ENCODE assay signal across 8 cellular contexts in the genomic region with DNA sequence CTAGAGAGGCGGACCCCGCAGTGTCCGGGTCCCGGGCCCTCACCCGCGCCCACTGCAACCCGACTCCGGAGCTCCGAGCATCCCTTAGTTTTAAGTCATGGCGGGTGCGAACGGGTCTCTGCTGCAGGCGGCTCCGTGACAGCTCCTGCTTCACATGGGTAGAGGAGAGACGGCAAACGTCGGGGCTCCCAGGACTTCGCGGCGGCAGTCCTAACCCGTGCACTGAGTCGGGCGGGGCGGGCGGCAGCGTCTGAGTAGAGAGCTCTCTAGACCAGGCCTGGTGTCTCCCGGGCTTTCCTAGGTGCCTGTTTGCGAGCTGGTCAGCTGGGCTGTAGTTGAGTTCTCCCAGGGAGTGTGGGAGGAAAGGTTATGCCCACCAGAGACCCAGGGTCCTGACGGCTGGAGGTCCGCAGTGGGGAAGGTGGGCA. TPM values are rescaled to one million over a fixed set of nuclear protein-coding genes. Genes with fewer than 3 reads are reported as not detected.
DNase-seq lines count a peak whose midpoint lies in the region; ATAC-seq and TF ChIP-seq lines count a peak whose summit lies in the region.

No MANE protein-coding gene starts in this region.

- H3K9me3 Mint-ChIP-seq in CD14-positive monocyte = no peaks in the 10 kb centered on the region

- peak overlapping the region; percentile 63 for H3K9ac ChIP-seq in HUES6 (ENCODE audit: low read length)
- peak overlapping the region; percentile 87 for H3K9ac ChIP-seq in mucosa of stomach (ENCODE audit: low read length)

- peak overlapping the region; percentile 38 to 92 (median 82) for H3K27ac Mint-ChIP-seq in CD14-positive monocyte

- TF ChIP-seq CTCF in CD14-positive monocyte (IDR thresholded peaks at IDR 0.05) (no peak), cardiac fibroblast (IDR thresholded peaks at IDR 0.05; ENCODE audit: low read depth, low read length) (no peak)

- peaks cover 26% of the 10 kb centered on the region for H3K4me1 Mint-ChIP-seq in CD14-positive monocyte

- DNase-seq in CD14-positive monocyte (ENCODE audit: low spot score) = no peak
- no peak for DNase-seq in cardiac fibroblast (ENCODE audit: low read depth in 2 of 2)
- no peak for DNase-seq in NCI-H1436 (lab: John Stamatoyannopoulos, UW)
- no peak for DNase-seq in effector CD4-positive, alpha-beta T cell

- H3K36me3 Mint-ChIP-seq in CD14-positive monocyte = peaks cover 31 to 35% of the 10 kb centered on the region in 2 donors

- H3K27ac ChIP-seq in HUES6 (ENCODE audit: low read depth, low read length) = no peak overlapping the region

- H3K4me1 ChIP-seq in HUES6 (ENCODE audit: control insufficient read depth, insufficient read depth, low read length) = peaks cover 7% of the 10 kb centered on the region
- H3K4me1 ChIP-seq in mucosa of stomach (ENCODE audit: control insufficient read depth, insufficient read depth, low read length) = peaks cover 37% of the 10 kb centered on the region

- intact Hi-C loops in CD14-positive monocyte (cut with micrococcal nuclease) = loop anchor here (5.0 kb wide), 4 partner anchors 41 to 266 kb away; a partner anchor contains a TSS

- H3K9me3 ChIP-seq in HUES6 (ENCODE audit: control insufficient read depth, insufficient read depth, low read depth, low read length) (no peaks in the 10 kb centered on the region), mucosa of stomach (ENCODE audit: control insufficient read depth, low read length) (no peaks in the 10 kb centered on the region)

- peaks cover 0 to 2% (median 0%) of the 10 kb centered on the region in 3 donors for H3K27me3 Mint-ChIP-seq in CD14-positive monocyte (ENCODE audit: low read depth in 3 of 3)

- H3K36me3 ChIP-seq in HUES6 (ENCODE audit: control insufficient read depth, insufficient read depth, low read length) (peaks cover 41% of the 10 kb centered on the region), mucosa of stomach (ENCODE audit: control insufficient read depth, insufficient read depth, low read length) (no peaks in the 10 kb centered on the region)

- ATAC-seq in GM19463 (IDR thresholded peaks at IDR 0.05; ENCODE audit: unreplicated experiment) = no peak
- no peak for ATAC-seq in GM18517 (IDR thresholded peaks at IDR 0.05; ENCODE audit: unreplicated experiment)

- peak overlapping the region; percentile 90 to 93 for H3K4me3 Mint-ChIP-seq in CD14-positive monocyte

- H3K4me3 ChIP-seq in HUES6 (ENCODE audit: low read depth, low read length) (peak overlapping the region; percentile 83), cardiac fibroblast (replicated peaks in 1 of 2; ENCODE audit: low read depth in 2 of 2, low read length in 2 of 2) (peak overlapping the region; percentile 80 to 82), mucosa of stomach (ENCODE audit: low read length) (peak overlapping the region; percentile 96)

- no peaks in the 10 kb centered on the region for H3K27me3 ChIP-seq in HUES6 (ENCODE audit: control insufficient read depth, insufficient read depth, low read length)
- H3K27me3 ChIP-seq in mucosa of stomach (ENCODE audit: control insufficient read depth, insufficient read depth, low read length) = no peaks in the 10 kb centered on the region

RNA-seq across cellular contexts. Expression of a gene that starts 0.3 kb away (rescaled TPM):
- polyA plus RNA-seq in CD14-positive monocyte = 10 to 100 TPM; 11.7 to 20.8 TPM

RNA-seq across cellular contexts. Expression of a gene that starts 0.5 kb away (rescaled TPM):
- 10 to 100 TPM in 1 of 2 donors, 1 to 10 TPM in 1; 9.2 to 22.4 TPM for polyA plus RNA-seq in CD14-positive monocyte

RNA-seq across cellular contexts. Expression of a gene that starts 21.4 kb away (rescaled TPM):
- under 1 TPM; 0.66 to 0.78 TPM for polyA plus RNA-seq in CD14-positive monocyte

RNA-seq across cellular contexts. Expression of a gene that starts 28.5 kb away (rescaled TPM):
- not detected for polyA plus RNA-seq in CD14-positive monocyte

RNA-seq across cellular contexts. Expression of a gene that starts 38.5 kb away (rescaled TPM):
- polyA plus RNA-seq in CD14-positive monocyte = 1 to 10 TPM; 1.4 to 1.5 TPM
